In genomic region chr10:133445751-133446708, GRCh38 we compare ENCODE assay signal across 1 cellular context.
TF ChIP-seq lines count a peak whose summit lies in the region.

No MANE protein-coding gene starts in this region.

TF ChIP-seq in HepG2, 621 proteins besides CTCF, POLR2A, EP300 and RAD21:
- TF ChIP-seq RFXAP (CRISPR knock-in tag; IDR thresholded peaks at IDR 0.05; ENCODE audit: borderline replicate concordance): no peak
- no peak for TF ChIP-seq SOX5 (CRISPR knock-in tag; IDR thresholded peaks at IDR 0.05; ENCODE audit: borderline replicate concordance)
- TF ChIP-seq ZNF430 (CRISPR knock-in tag; IDR thresholded peaks at IDR 0.05): no peak
- TF ChIP-seq ZBTB38 (CRISPR knock-in tag; IDR thresholded peaks at IDR 0.05): no peak
- TF ChIP-seq ZNF24 (IDR thresholded peaks at IDR 0.05): no peak
- TF ChIP-seq ZFP41 (CRISPR knock-in tag; IDR thresholded peaks at IDR 0.05; ENCODE audit: borderline replicate concordance): no peak
- no peak for TF ChIP-seq ZNF761 (CRISPR knock-in tag; conservative IDR thresholded peaks at IDR 0.05)
- no peak for TF ChIP-seq MATR3 (CRISPR knock-in tag; IDR thresholded peaks at IDR 0.05)
- no peak for TF ChIP-seq ZNF547 (CRISPR knock-in tag; IDR thresholded peaks at IDR 0.05)
TF ChIP-seq in HepG2: peak in this region for 0.
